2 cellular contexts compared by ENCODE assay signal in genomic region chr1:151419819-151420218, GRCh38.
TF ChIP-seq lines count a peak whose summit lies in the region.

No MANE protein-coding gene starts in this region.

TF ChIP-seq in HEK293, 187 proteins besides CTCF, POLR2A, EP300 and RAD21:
- TF ChIP-seq ZNF121 (tag by site-specific recombination; IDR thresholded peaks at IDR 0.05) (peak; percentile 95), ZNF548 (tag by site-specific recombination; IDR thresholded peaks at IDR 0.05) (no peak)

TF ChIP-seq in K562, 482 proteins besides CTCF, POLR2A, EP300 and RAD21:
- TF ChIP-seq HES1 (IDR thresholded peaks at IDR 0.05; ENCODE audit: low read depth) (no peak), BHLHE40 (IDR thresholded peaks at IDR 0.05; ENCODE audit: low read length) (no peak), RERE (CRISPR knock-in tag; IDR thresholded peaks at IDR 0.05; ENCODE audit: borderline replicate concordance) (no peak), ZNF121 (CRISPR knock-in tag; conservative IDR thresholded peaks at IDR 0.05) (peak; percentile 95), TEAD2 (tag; IDR thresholded peaks at IDR 0.05) (no peak), CEBPB (tag; IDR thresholded peaks at IDR 0.05) (peak; percentile 16; the same call in 1 of the 2 replicates)
TF ChIP-seq in K562: peak in this region for 2.
